ENCODE assay signal across 19 cellular contexts in genomic region chr17:71636644-71637043, GRCh38.
"Had no signal": no experiment of that assay in that cellular context is flagged by ENCODE, and none has a peak within 500 bp of the region (broad histone marks: within the 10 kb centered on the region; RNA-seq: fewer than 3 reads in every experiment).

No MANE protein-coding gene starts in this region.

- H3K27me3 ChIP-seq: esophagus squamous epithelium, gastroesophageal sphincter, neutrophil, spleen, transverse colon had no signal

- H3K4me3 ChIP-seq: esophagus squamous epithelium, gastroesophageal sphincter, spleen, thoracic aorta, transverse colon had no signal

- H3K36me3 ChIP-seq: esophagus squamous epithelium, gastroesophageal sphincter, neutrophil, spleen, thoracic aorta, transverse colon had no signal

- DNase-seq: dermis blood vessel endothelial cell; esophagus squamous epithelium; foreskin fibroblast; glutamatergic neuron; islet precursor cell; mammary epithelial cell; naive thymus-derived CD4-positive, alpha-beta T cell; nephron progenitor cell; posterior cingulate gyrus; spleen; stimulated activated CD4-positive, alpha-beta T cell treated with anti-CD3 and anti-CD28 coated beads, Interleukin-2, amount 100 ng/mL, for 24 hours; stimulated activated CD4-positive, alpha-beta T cell treated with anti-CD3 and anti-CD28 coated beads, Interleukin-4, amount 100 ng/mL, for 4 hours; stimulated activated naive B cell treated with anti-CD40 and anti-IgM and Interleukin-4, amounts not matched to agents 10 μg/mL and 1 μg/mL and 100 μg/mL, for 72 hours; stimulated activated naive CD8-positive, alpha-beta T cell treated with anti-CD3 and anti-CD28 coated beads, Interleukin-15, amount 100 ng/mL, for 72 hours; substantia nigra; transverse colon had no signal
